In genomic region chr15:78551902-78552301, GRCh38 we compare ENCODE assay signal across 29 cellular contexts.
"Had no signal": no experiment of that assay in that cellular context is flagged by ENCODE, and none has a peak within 500 bp of the region (broad histone marks: within the 10 kb centered on the region; RNA-seq: fewer than 3 reads in every experiment).

No MANE protein-coding gene starts in this region.

- DNase-seq: activated B cell treated with CpG ODN at 0.5 μM for 24 hours; activated CD4-positive, alpha-beta T cell treated with anti-CD3 and anti-CD28 coated beads for 48 hours; activated CD4-positive, alpha-beta T cell treated with anti-CD3 and anti-CD28 coated beads, Interleukin-2, amount 50 U/mL, for 1 hour; activated CD4-positive, alpha-beta T cell treated with anti-CD3 and anti-CD28 coated beads, Interleukin-2, amount 50 U/mL, for 48 hours; activated CD8-positive, alpha-beta memory T cell treated with anti-CD3 and anti-CD28 coated beads for 24 hours; activated CD8-positive, alpha-beta T cell treated with anti-CD3 and anti-CD28 coated beads for 36 hours; activated effector memory CD4-positive, alpha-beta T cell treated with anti-CD3 and anti-CD28 coated beads, Interleukin-2, amount 50 U/mL, for 16 hours; activated naive CD4-positive, alpha-beta T cell treated with anti-CD3 and anti-CD28 coated beads for 36 hours; activated naive CD8-positive, alpha-beta T cell treated with anti-CD3 and anti-CD28 coated beads for 36 hours; activated naive CD8-positive, alpha-beta T cell treated with anti-CD3 and anti-CD28 coated beads, Interleukin-2, amount 50 U/mL, for 24 hours; activated T-cell treated with anti-CD3 and anti-CD28 coated beads, Interleukin-2, amount 50 U/mL, for 4 hours; adrenal gland; amygdala; aorta; body of pancreas; caudate nucleus; cerebellar nuclear complex; colonic mucosa; effector CD8-positive, alpha-beta T cell; esophagus squamous epithelium; head of caudate nucleus; hippocampal formation; T-helper 9 cell; WERI-Rb-1 had no signal

- H3K9me3 ChIP-seq: adrenal gland, body of pancreas, colonic mucosa, esophagus squamous epithelium had no signal

- H3K27ac Mint-ChIP-seq: activated B cell treated with CpG ODN at 0.5 μM for 24 hours; activated CD8-positive, alpha-beta T cell treated with anti-CD3 and anti-CD28 coated beads for 36 hours; activated naive CD4-positive, alpha-beta T cell treated with anti-CD3 and anti-CD28 coated beads for 36 hours; activated naive CD4-positive, alpha-beta T cell treated with anti-CD3 and anti-CD28 coated beads, Interleukin-2, amount 50 U/mL, for 24 hours; activated naive CD8-positive, alpha-beta T cell treated with anti-CD3 and anti-CD28 coated beads for 36 hours; activated naive CD8-positive, alpha-beta T cell treated with anti-CD3 and anti-CD28 coated beads, Interleukin-2, amount 50 U/mL, for 24 hours; activated T-helper 1 cell treated with anti-CD3 and anti-CD28 coated beads, Interleukin-12 subunit alpha, Interleukin-12 subunit beta, Interleukin-2, Interleukin-4 antibody, amounts not matched to agents 30 ng/mL and 10 ng/mL and 1 ng/mL, durations not matched to agents 14 hours and 24 hours and 36 hours; activated T-helper 2 cell treated with anti-CD3 and anti-CD28 coated beads, Interferon-gamma antibody, Interleukin-2, Interleukin-4, amounts not matched to agents 10 μg/mL and 5 μg/mL and 100 μg/mL, durations not matched to agents 14 hours and 24 hours and 36 hours had no signal

- H3K27me3 ChIP-seq: adrenal gland, body of pancreas, colonic mucosa, esophagus squamous epithelium had no signal

- H3K4me3 ChIP-seq: adrenal gland, body of pancreas, colonic mucosa, esophagus squamous epithelium had no signal

- H3K27ac ChIP-seq: adrenal gland, body of pancreas, colonic mucosa, epithelial cell of prostate, esophagus squamous epithelium, WERI-Rb-1 had no signal

- H3K4me3 Mint-ChIP-seq: activated B cell treated with CpG ODN at 0.5 μM for 24 hours; activated CD8-positive, alpha-beta T cell treated with anti-CD3 and anti-CD28 coated beads for 36 hours; activated naive CD4-positive, alpha-beta T cell treated with anti-CD3 and anti-CD28 coated beads for 36 hours; activated naive CD4-positive, alpha-beta T cell treated with anti-CD3 and anti-CD28 coated beads, Interleukin-2, amount 50 U/mL, for 24 hours; activated naive CD8-positive, alpha-beta T cell treated with anti-CD3 and anti-CD28 coated beads for 36 hours; activated naive CD8-positive, alpha-beta T cell treated with anti-CD3 and anti-CD28 coated beads, Interleukin-2, amount 50 U/mL, for 24 hours; activated T-cell treated with anti-CD3 and anti-CD28 coated beads, Interleukin-2, amount 50 U/mL, for 4 hours; activated T-helper 1 cell treated with anti-CD3 and anti-CD28 coated beads, Interleukin-12 subunit alpha, Interleukin-12 subunit beta, Interleukin-2, Interleukin-4 antibody, amounts not matched to agents 30 ng/mL and 10 ng/mL and 1 ng/mL, durations not matched to agents 14 hours and 24 hours and 36 hours had no signal

- H3K4me1 Mint-ChIP-seq: activated naive CD4-positive, alpha-beta T cell treated with anti-CD3 and anti-CD28 coated beads, Interleukin-2, amount 50 U/mL, for 24 hours; activated naive CD8-positive, alpha-beta T cell treated with anti-CD3 and anti-CD28 coated beads for 36 hours; activated naive CD8-positive, alpha-beta T cell treated with anti-CD3 and anti-CD28 coated beads, Interleukin-2, amount 50 U/mL, for 24 hours had no signal

- H3K4me1 ChIP-seq: adrenal gland, colonic mucosa, esophagus squamous epithelium had no signal

- H3K27me3 Mint-ChIP-seq: activated B cell treated with CpG ODN at 0.5 μM for 24 hours; activated CD8-positive, alpha-beta T cell treated with anti-CD3 and anti-CD28 coated beads for 36 hours; activated naive CD4-positive, alpha-beta T cell treated with anti-CD3 and anti-CD28 coated beads, Interleukin-2, amount 50 U/mL, for 24 hours; activated naive CD8-positive, alpha-beta T cell treated with anti-CD3 and anti-CD28 coated beads for 36 hours; activated naive CD8-positive, alpha-beta T cell treated with anti-CD3 and anti-CD28 coated beads, Interleukin-2, amount 50 U/mL, for 24 hours had no signal

- ATAC-seq: activated CD4-positive, CD25-positive, alpha-beta regulatory T cell treated with anti-CD3 and anti-CD28 coated beads, Interleukin-2, amount 50 U/mL, for 24 hours; activated CD8-positive, alpha-beta T cell treated with anti-CD3 and anti-CD28 coated beads for 36 hours; activated naive CD8-positive, alpha-beta T cell treated with anti-CD3 and anti-CD28 coated beads, Interleukin-2, amount 50 U/mL, for 24 hours; activated T-cell treated with anti-CD3 and anti-CD28 coated beads, Interleukin-2, amount 50 U/mL, for 4 hours; body of pancreas had no signal
